In the genomic region with DNA sequence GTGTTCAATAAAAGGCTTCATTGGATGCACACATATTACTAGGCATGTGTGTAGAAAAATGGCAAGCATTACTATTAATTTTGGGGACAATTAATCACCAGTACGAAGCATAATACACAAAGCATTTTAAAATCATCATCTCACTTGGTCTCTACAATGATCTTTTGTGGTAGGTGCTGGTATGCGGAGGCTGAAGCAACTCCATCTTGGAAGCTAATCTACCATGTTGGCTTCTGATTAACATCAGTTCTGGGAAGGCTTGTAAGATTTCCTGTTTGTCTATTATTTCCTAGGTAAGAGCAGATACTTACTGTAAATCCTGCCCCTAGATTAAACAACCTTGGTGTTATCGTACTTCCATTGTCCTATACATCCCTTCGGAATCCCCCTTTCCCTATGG, we compare ENCODE assay signal across 29 cellular contexts.
DNase-seq lines count a peak whose midpoint lies in the region; ATAC-seq, FAIRE-seq and TF ChIP-seq lines count a peak whose summit lies in the region.
"Had no signal": no experiment of that assay in that cellular context is flagged by ENCODE, and none has a peak within 500 bp of the region (broad histone marks: within the 10 kb centered on the region; RNA-seq: fewer than 3 reads in every experiment).

No MANE protein-coding gene starts in this region.

- H3K9me3 ChIP-seq in K562 (replicated peaks; ENCODE audit: control insufficient read depth, insufficient read depth, low read depth, low read length), result no peaks in the 10 kb centered on the region

- H2AFZ ChIP-seq in K562 (ENCODE audit: low read depth, low read length), result no peak overlapping the region
- H2AFZ ChIP-seq: PC-9 had no signal

- H3K9me3 Mint-ChIP-seq in activated CD4-positive, alpha-beta T cell treated with anti-CD3 and anti-CD28 coated beads for 36 hours (ENCODE audit: low read depth), result peaks cover 8% of the 10 kb centered on the region
- peaks cover 14% of the 10 kb centered on the region for H3K9me3 Mint-ChIP-seq in activated naive CD8-positive, alpha-beta T cell treated with anti-CD3 and anti-CD28 coated beads, Interleukin-2, amount 10 ng/mL, durations not matched to agents 7 days and 5 days
- peaks cover 6% of the 10 kb centered on the region for H3K9me3 Mint-ChIP-seq in activated naive CD8-positive, alpha-beta T cell treated with anti-CD3 and anti-CD28 coated beads for 36 hours
- H3K9me3 Mint-ChIP-seq: CD8-positive, alpha-beta memory T cell had no signal

- H3K27me3 ChIP-seq in K562 (ENCODE audit: control insufficient read depth in 2 of 2, insufficient read depth in 2 of 2, low read length in 2 of 2), result no peaks in the 10 kb centered on the region

- ATAC-seq in activated CD4-positive, alpha-beta T cell treated with anti-CD3 and anti-CD28 coated beads for 36 hours, result no peak
- no peak for ATAC-seq in activated naive CD8-positive, alpha-beta T cell treated with anti-CD3 and anti-CD28 coated beads, Interleukin-2, amount 10 ng/mL, durations not matched to agents 7 days and 5 days (ENCODE audit: low read depth)
- ATAC-seq in K562 (no peak), GM18511 (IDR thresholded peaks at IDR 0.05; ENCODE audit: unreplicated experiment) (no peak)
- ATAC-seq: HCT116 had no signal

- no peak overlapping the region for H3K4me3 Mint-ChIP-seq in activated CD4-positive, alpha-beta T cell treated with anti-CD3 and anti-CD28 coated beads for 36 hours
- no peak overlapping the region for H3K4me3 Mint-ChIP-seq in activated naive CD8-positive, alpha-beta T cell treated with anti-CD3 and anti-CD28 coated beads, Interleukin-2, amount 10 ng/mL, durations not matched to agents 7 days and 5 days
- H3K4me3 Mint-ChIP-seq in activated naive CD8-positive, alpha-beta T cell treated with anti-CD3 and anti-CD28 coated beads for 36 hours, result no peak overlapping the region

- no peak overlapping the region for H3K9ac ChIP-seq in K562 (ENCODE audit: insufficient read depth in 1 of 2, low read depth in 2 of 2, low read length in 2 of 2)
- H3K9ac ChIP-seq: KMS-11 had no signal

- peaks cover 0 to 15% of the 10 kb centered on the region in 2 experiments; a peak in 3 of 5 replicates for H3K4me1 ChIP-seq in K562 (replicated peaks in 1 of 2; ENCODE audit: control insufficient read depth in 2 of 2, insufficient read depth in 2 of 2, low read length in 2 of 2)

- H3K27ac Mint-ChIP-seq in activated CD4-positive, alpha-beta T cell treated with anti-CD3 and anti-CD28 coated beads for 36 hours, result peak overlapping the region; percentile 26
- peak overlapping the region; percentile 32 for H3K27ac Mint-ChIP-seq in activated naive CD8-positive, alpha-beta T cell treated with anti-CD3 and anti-CD28 coated beads, Interleukin-2, amount 10 ng/mL, durations not matched to agents 7 days and 5 days
- H3K27ac Mint-ChIP-seq in activated naive CD8-positive, alpha-beta T cell treated with anti-CD3 and anti-CD28 coated beads for 36 hours, result no peak overlapping the region
- H3K27ac Mint-ChIP-seq: CD8-positive, alpha-beta memory T cell had no signal

- DNase-seq in activated CD4-positive, alpha-beta T cell treated with anti-CD3 and anti-CD28 coated beads for 36 hours, result no peak
- no peak for DNase-seq in activated CD4-positive, alpha-beta T cell treated with anti-CD3 and anti-CD28 coated beads, Interleukin-2, amount 50 U/mL, for 4 hours
- no peak for DNase-seq in activated naive CD8-positive, alpha-beta T cell treated with anti-CD3 and anti-CD28 coated beads, Interleukin-2, amount 10 ng/mL, durations not matched to agents 7 days and 5 days
- DNase-seq in activated naive CD8-positive, alpha-beta T cell treated with anti-CD3 and anti-CD28 coated beads for 36 hours, result no peak
- DNase-seq in K562 (ENCODE audit: extremely low read depth in 1 of 4, low spot score in 3 of 4) (no peak), NCI-H146 (lab: John Stamatoyannopoulos, UW) (no peak)
- DNase-seq in stimulated activated CD4-positive, alpha-beta T cell treated with anti-CD3 and anti-CD28 coated beads, Interleukin-4, amount 100 ng/mL, for 4 hours, result no peak
- DNase-seq: ACHN; Calu3; CD8-positive, alpha-beta memory T cell; DMS153; GDM1; MV-4-11; NCI-H1105 treated with DMSO at 0.1 percent for 48 hours; NCI-H1694; NCI-H2081; NCI-H2171 treated with DMSO at 0.1 percent for 48 hours; NCI-H524 treated with DMSO at 0.1 percent for 48 hours; PC-9; RPMI8226; SHP77 had no signal

- WGBS in K562 (ENCODE audit: insufficient coverage, low coverage, missing lambda C conversion rate), result 76% methylated on average over 4 of the region's 4 CpGs

- CTCF ChIA-PET in activated CD4-positive, alpha-beta T cell treated with anti-CD3 and anti-CD28 coated beads for 36 hours (lab: Charles Lee), result interaction anchor here (1.4 kb wide), 1 partner anchor 22 kb away, joined by 3 read pairs; no protein-coding TSS in a partner anchor
- CTCF ChIA-PET in K562 (lab: Yijun Ruan, JAX; ENCODE audit: low intra/inter-chr PET ratio), result no interaction called here

- no peaks in the 10 kb centered on the region for H3K9me1 ChIP-seq in K562 (ENCODE audit: control insufficient read depth, insufficient read depth, low read length)

- H3K27me3 Mint-ChIP-seq in activated CD4-positive, alpha-beta T cell treated with anti-CD3 and anti-CD28 coated beads for 36 hours, result no peaks in the 10 kb centered on the region
- peaks cover 2% of the 10 kb centered on the region for H3K27me3 Mint-ChIP-seq in activated naive CD8-positive, alpha-beta T cell treated with anti-CD3 and anti-CD28 coated beads, Interleukin-2, amount 10 ng/mL, durations not matched to agents 7 days and 5 days
- no peaks in the 10 kb centered on the region for H3K27me3 Mint-ChIP-seq in activated naive CD8-positive, alpha-beta T cell treated with anti-CD3 and anti-CD28 coated beads for 36 hours

- POLR2A ChIA-PET in activated CD4-positive, alpha-beta T cell treated with anti-CD3 and anti-CD28 coated beads for 36 hours (lab: Charles Lee), result interaction anchor here (0.9 kb wide), 1 partner anchor 122 kb away, joined by 3 read pairs; no protein-coding TSS in a partner anchor
- POLR2A ChIA-PET in activated naive CD8-positive, alpha-beta T cell treated with anti-CD3 and anti-CD28 coated beads, Interleukin-2, amount 10 ng/mL, durations not matched to agents 7 days and 5 days (lab: Charles Lee), result no interaction called here
- POLR2A ChIA-PET in K562 (lab: Yijun Ruan, JAX), result interaction anchor here (0.9 to 2.1 kb wide), 3 partner anchors 9 to 187 kb away, joined by 3 to 5 read pairs (median 4); no protein-coding TSS in a partner anchor

- BruUV-seq in K562 (replicated peaks; lab: Mats Ljungman, UMichigan), result no TSS peak

- TF ChIP-seq EP300 in K562 (IDR thresholded peaks at IDR 0.05; ENCODE audit: low read length), result no peak

- FAIRE-seq in K562 (lab: Jason Lieb, UNC), result no peak
- FAIRE-seq: GM18507, GM19239, H1 had no signal

- H3K27ac ChIP-seq in K562 (ENCODE audit: extremely low read depth, low read depth, low read length), result no peak overlapping the region
- H3K27ac ChIP-seq: 22Rv1, C4-2B, KMS-11, PC-9 had no signal

- intact Hi-C loops in activated CD4-positive, alpha-beta T cell treated with anti-CD3 and anti-CD28 coated beads for 36 hours (cut with DNase I, micrococcal nuclease), result no loop called here
- intact Hi-C loops in K562 (cut with micrococcal nuclease), result no loop called here

- no peak for TF ChIP-seq RAD21 in K562 (CRISPR knock-in tag; conservative IDR thresholded peaks at IDR 0.05 in 1 of 2, IDR thresholded peaks at IDR 0.05 in 1 of 2)

- in situ Hi-C loops in K562 (cut with MboI), result no loop called here

- TF ChIP-seq POLR2A in K562 (conservative IDR thresholded peaks at IDR 0.05), result no peak

- no peaks in the 10 kb centered on the region for H3K36me3 Mint-ChIP-seq in activated CD4-positive, alpha-beta T cell treated with anti-CD3 and anti-CD28 coated beads for 36 hours (ENCODE audit: low read depth)
- H3K36me3 Mint-ChIP-seq in activated naive CD8-positive, alpha-beta T cell treated with anti-CD3 and anti-CD28 coated beads, Interleukin-2, amount 10 ng/mL, durations not matched to agents 7 days and 5 days, result peaks cover 13% of the 10 kb centered on the region
- no peaks in the 10 kb centered on the region for H3K36me3 Mint-ChIP-seq in activated naive CD8-positive, alpha-beta T cell treated with anti-CD3 and anti-CD28 coated beads for 36 hours

- H3K36me3 ChIP-seq in K562 (ENCODE audit: control insufficient read depth, insufficient read depth, low read length), result no peaks in the 10 kb centered on the region

- no peak overlapping the region for H3K4me2 ChIP-seq in K562 (ENCODE audit: insufficient read depth, low read length)
- H3K4me2 ChIP-seq: KMS-11, PC-9 had no signal

- H4K20me1 ChIP-seq in K562 (replicated peaks; ENCODE audit: control insufficient read depth, insufficient read depth, low read length), result no peaks in the 10 kb centered on the region

- peaks cover 29% of the 10 kb centered on the region for H3K4me1 Mint-ChIP-seq in activated CD4-positive, alpha-beta T cell treated with anti-CD3 and anti-CD28 coated beads for 36 hours
- H3K4me1 Mint-ChIP-seq in activated naive CD8-positive, alpha-beta T cell treated with anti-CD3 and anti-CD28 coated beads, Interleukin-2, amount 10 ng/mL, durations not matched to agents 7 days and 5 days, result peaks cover 33% of the 10 kb centered on the region
- peaks cover 21% of the 10 kb centered on the region for H3K4me1 Mint-ChIP-seq in activated naive CD8-positive, alpha-beta T cell treated with anti-CD3 and anti-CD28 coated beads for 36 hours

- no peak for TF ChIP-seq CTCF in K562 (IDR thresholded peaks at IDR 0.05 in 2 of 3, conservative IDR thresholded peaks at IDR 0.05 in 1 of 3; ENCODE audit: insufficient read depth in 2 of 3, low read depth in 1 of 3, low read length in 3 of 3)

- H3K4me3 ChIP-seq in K562, result no peak overlapping the region
- H3K4me3 ChIP-seq: PC-9 had no signal

- no peaks in the 10 kb centered on the region for H3K79me2 ChIP-seq in K562 (ENCODE audit: control insufficient read depth, insufficient read depth, low read length)

TF ChIP-seq in K562, 482 proteins besides CTCF, POLR2A, EP300 and RAD21 (continues in another document):
- TF ChIP-seq ZNF239 (CRISPR knock-in tag; IDR thresholded peaks at IDR 0.05) (peak; percentile 63), MYC (IDR thresholded peaks at IDR 0.05; ENCODE audit: low read depth, low read length) (no peak), MYC (CRISPR knock-in tag; IDR thresholded peaks at IDR 0.05; ENCODE audit: borderline replicate concordance, low read depth) (no peak), TCFL5 (CRISPR knock-in tag; conservative IDR thresholded peaks at IDR 0.05) (peak; percentile 47; the same call in 1 of the 2 replicates)
- TF ChIP-seq, protein P1, sequence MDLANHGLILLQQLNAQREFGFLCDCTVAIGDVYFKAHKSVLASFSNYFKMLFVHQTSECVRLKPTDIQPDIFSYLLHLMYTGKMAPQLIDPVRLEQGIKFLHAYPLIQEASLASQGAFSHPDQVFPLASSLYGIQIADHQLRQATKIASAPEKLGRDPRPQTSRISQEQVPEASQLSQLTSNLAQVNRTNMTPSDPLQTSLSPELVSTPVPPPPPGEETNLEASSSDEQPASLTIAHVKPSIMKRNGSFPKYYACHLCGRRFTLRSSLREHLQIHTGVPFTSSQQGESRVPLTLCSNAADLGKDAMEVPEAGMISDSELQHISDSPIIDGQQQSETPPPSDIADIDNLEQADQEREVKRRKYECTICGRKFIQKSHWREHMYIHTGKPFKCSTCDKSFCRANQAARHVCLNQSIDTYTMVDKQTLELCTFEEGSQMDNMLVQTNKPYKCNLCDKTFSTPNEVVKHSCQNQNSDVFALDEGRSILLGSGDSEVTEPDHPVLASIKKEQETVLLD (IDR thresholded peaks at IDR 0.05), result no peak
